In the genomic region with DNA sequence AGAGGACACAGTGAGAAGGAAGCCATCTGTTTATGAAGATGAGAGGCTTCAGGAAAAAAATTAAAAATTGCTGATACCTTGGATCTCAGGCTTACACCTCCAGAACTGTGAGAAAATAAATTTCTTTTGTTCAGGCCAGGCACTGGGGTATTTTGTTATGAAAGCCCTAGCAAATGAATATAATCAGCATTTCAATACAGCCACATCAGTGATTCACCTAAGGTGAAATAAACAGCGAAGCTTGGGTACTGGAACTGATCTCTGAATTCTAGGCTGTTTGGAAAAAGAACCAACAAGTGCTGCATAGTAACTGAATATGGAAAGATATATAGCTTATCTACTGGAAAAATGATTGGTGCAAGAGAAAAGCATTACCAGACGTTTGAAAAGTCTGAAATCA, we compare ENCODE assay signal across 1 cellular context.
TF ChIP-seq lines count a peak whose summit lies in the region.

No MANE protein-coding gene starts in this region.

TF ChIP-seq in H1, 55 proteins besides CTCF, POLR2A, EP300 and RAD21 (continued from another document):
- TF ChIP-seq SP1 (IDR thresholded peaks at IDR 0.05; ENCODE audit: low read depth, low read length) (0 out of 2 replicates have a peak, but pooled peaks have one; percentile 40), HDAC6 (IDR thresholded peaks at IDR 0.05; ENCODE audit: low read depth, low read length) (no peak), ZNF274 (IDR thresholded peaks at IDR 0.05; ENCODE audit: borderline replicate concordance, extremely low read depth, low read length) (no peak), YY1 (IDR thresholded peaks at IDR 0.05; ENCODE audit: low read depth, low read length) (no peak), GABPA (IDR thresholded peaks at IDR 0.05; ENCODE audit: borderline replicate concordance, insufficient read depth, low read length) (no peak), SP4 (IDR thresholded peaks at IDR 0.05; ENCODE audit: low read length) (no peak)
